8 cellular contexts compared by ENCODE assay signal in the genomic region with DNA sequence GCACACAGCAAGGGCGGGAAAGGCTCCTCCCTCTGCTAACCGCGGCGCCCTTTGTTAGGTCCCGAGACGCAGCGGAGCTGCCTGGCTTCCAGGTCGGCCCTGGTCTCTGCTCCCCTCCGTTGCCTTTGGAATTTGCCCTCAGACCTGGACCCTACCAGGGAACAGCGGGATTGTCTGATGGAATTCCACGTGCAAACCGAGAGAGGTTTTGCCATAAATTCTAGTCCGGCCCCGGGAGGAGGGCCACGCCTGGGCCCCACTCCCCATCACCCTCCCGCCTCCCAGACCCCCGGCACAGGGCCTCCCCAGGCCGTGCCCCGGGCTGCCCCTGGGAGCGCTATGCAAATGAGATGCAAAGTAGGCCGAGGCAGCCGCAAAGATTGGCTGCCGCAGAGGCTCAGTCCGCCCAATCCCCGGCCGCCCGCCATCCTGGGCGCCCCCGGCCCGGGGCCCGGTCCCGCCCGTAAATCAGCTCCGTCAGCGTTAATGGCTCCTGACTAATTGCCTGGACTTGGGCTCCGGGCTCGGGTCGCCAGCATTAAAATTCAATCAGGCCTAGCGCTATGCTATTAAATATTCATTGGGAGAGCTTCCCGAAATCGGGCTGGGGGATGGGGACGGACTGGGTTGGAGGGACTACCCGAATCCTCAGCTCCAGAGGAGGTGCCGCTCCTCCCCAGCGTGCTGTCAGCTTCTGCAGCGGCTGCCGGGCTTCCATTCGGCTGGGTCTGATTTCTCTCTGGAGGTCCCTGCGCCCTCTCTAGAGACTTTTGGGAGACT. TPM values are rescaled to one million over a fixed set of nuclear protein-coding genes. Genes with fewer than 3 reads are reported as not detected.
A peak's percentile ranks its signal among the peaks of the same experiment; 100 is the strongest.
DNase-seq lines count a peak whose midpoint lies in the region; ATAC-seq and TF ChIP-seq lines count a peak whose summit lies in the region.

No MANE protein-coding gene starts in this region.

- no peaks in the 10 kb centered on the region for H3K9me3 Mint-ChIP-seq in nephron

- peak overlapping the region; percentile 73 to 80 (median 75) for H3K4me3 Mint-ChIP-seq in nephron

- peaks cover 34% of the 10 kb centered on the region for H3K27me3 Mint-ChIP-seq in nephron (ENCODE audit: low read depth)

- no peaks in the 10 kb centered on the region for H3K36me3 ChIP-seq in BLaER1
- no peaks in the 10 kb centered on the region for H3K36me3 ChIP-seq in ectodermal cell (ENCODE audit: control insufficient read depth, insufficient read depth, low read length)
- H3K36me3 ChIP-seq in aorta (ENCODE audit: control insufficient read depth in 1 of 2, insufficient read depth in 2 of 2, low read length in 1 of 2), result no peaks in the 10 kb centered on the region

- intact Hi-C loops in aorta (cut with DNase I), result no loop called here

- DNase-seq in NCI-H510A treated with DMSO at 0.1 percent for 48 hours (lab: John Stamatoyannopoulos, UW) (peak; percentile 55), aorta (peak; percentile 46 to 77), T1000 (lab: John Stamatoyannopoulos, UW) (no peak), NOMO-1 treated with dmso at 0.1 percent for 144 hours (lab: John Stamatoyannopoulos, UW; ENCODE audit: unreplicated experiment) (no peak)

- WGBS in ectodermal cell, 2 experiments, result 0 to 1% methylated on average over 49 of the region's 49 CpGs
- 5% methylated on average over 49 of the region's 49 CpGs for WGBS in aorta, 2 donors

- H3K4me1 ChIP-seq in BLaER1 (peaks cover 44% of the 10 kb centered on the region), ectodermal cell (ENCODE audit: control insufficient read depth, insufficient read depth, low read length) (peaks cover 40% of the 10 kb centered on the region), aorta (ENCODE audit: control insufficient read depth in 1 of 2, insufficient read depth in 2 of 2, low read length in 2 of 2) (no peaks in the 10 kb centered on the region)

- no peaks in the 10 kb centered on the region for H4K20me1 ChIP-seq in BLaER1

- H3K36me3 Mint-ChIP-seq in nephron (ENCODE audit: low read depth), result no peaks in the 10 kb centered on the region

- H3K9ac ChIP-seq in BLaER1, result no peak overlapping the region

- H3K4me1 Mint-ChIP-seq in nephron, result peaks cover 49% of the 10 kb centered on the region

- H3K9me3 ChIP-seq in BLaER1 (no peaks in the 10 kb centered on the region), ectodermal cell (ENCODE audit: control insufficient read depth, low read length) (no peaks in the 10 kb centered on the region), aorta (ENCODE audit: control insufficient read depth, low read length) (no peaks in the 10 kb centered on the region)

- H3K27ac ChIP-seq in BLaER1 (peak overlapping the region; percentile 41; the same call in 1 of the 2 replicates), ectodermal cell (ENCODE audit: insufficient read depth, low read depth, low read length, poor library complexity, severe bottlenecking) (peak overlapping the region; percentile 91), aorta (ENCODE audit: low read depth in 1 of 2, low read length in 2 of 2) (no peak overlapping the region)

- H3K27ac Mint-ChIP-seq in nephron, result peak overlapping the region; percentile 70 to 90 (median 90)

- ATAC-seq in aorta (ENCODE audit: low FRiP score), result peak; percentile 37
- no peak for ATAC-seq in HG03439 (IDR thresholded peaks at IDR 0.05; ENCODE audit: unreplicated experiment)

- TF ChIP-seq CTCF in nephron (IDR thresholded peaks at IDR 0.05; ENCODE audit: unreplicated experiment in 3 of 3), result no peak

- H3K4me2 ChIP-seq in BLaER1, result peak overlapping the region; percentile 99

- H3K27me3 ChIP-seq in BLaER1 (peaks cover 36% of the 10 kb centered on the region), ectodermal cell (ENCODE audit: control insufficient read depth, insufficient read depth, low read length, poor library complexity, severe bottlenecking) (peaks cover 12% of the 10 kb centered on the region), aorta (ENCODE audit: control insufficient read depth in 1 of 2, insufficient read depth in 2 of 2, low read length in 1 of 2) (no peaks in the 10 kb centered on the region)

- peak overlapping the region; percentile 60 for H3K4me3 ChIP-seq in BLaER1
- H3K4me3 ChIP-seq in ectodermal cell (ENCODE audit: insufficient read depth, low read depth, low read length), result peak overlapping the region; percentile 32
- H3K4me3 ChIP-seq in aorta (ENCODE audit: low read length in 2 of 2), result peak overlapping the region in 1 of 2 donors; percentile 31

RNA-seq across cellular contexts. Expression of a gene that starts 15.6 kb away (rescaled TPM):
- 46.8 TPM for polyA plus RNA-seq in ectodermal cell (2013, experiment 1 of 4)
- 50.3 TPM for polyA plus RNA-seq in ectodermal cell (2013, experiment 2 of 4)
- polyA plus RNA-seq in ectodermal cell (2013, experiment 3 of 4), result 41.4 TPM
- 43.2 TPM for polyA plus RNA-seq in ectodermal cell (2013, experiment 4 of 4)
- 1 to 10 TPM; 1.0 to 2.1 TPM for total RNA-seq in aorta
- under 1 TPM in 1 of 2 donors, not detected in 1; 0.08 TPM for polyA plus RNA-seq in aorta

RNA-seq across cellular contexts. Expression of a gene that starts 23.8 kb away (rescaled TPM):
- 0.17 TPM for polyA plus RNA-seq in ectodermal cell (2013, experiment 1 of 4)
- 0.30 TPM for polyA plus RNA-seq in ectodermal cell (2013, experiment 2 of 4)
- polyA plus RNA-seq in ectodermal cell (2013, experiment 3 of 4), result 0.64 TPM
- polyA plus RNA-seq in ectodermal cell (2013, experiment 4 of 4), result 0.36 TPM
- total RNA-seq in aorta, result under 1 TPM in 1 of 2 donors, not detected in 1; 0.54 TPM
- polyA plus RNA-seq in aorta, result not detected

RNA-seq across cellular contexts. Expression of a gene that starts 43.2 kb away (rescaled TPM):
- polyA plus RNA-seq in ectodermal cell (2013, experiment 1 of 4), result 0.87 TPM
- 0.28 TPM for polyA plus RNA-seq in ectodermal cell (2013, experiment 2 of 4)
- 0.59 TPM for polyA plus RNA-seq in ectodermal cell (2013, experiment 3 of 4)
- polyA plus RNA-seq in ectodermal cell (2013, experiment 4 of 4), result 0.61 TPM
- 10 to 100 TPM; 53.6 to 96.9 TPM for total RNA-seq in aorta
- 10 to 100 TPM in 1 of 2 donors, 1 to 10 TPM in 1; 3.4 to 13.5 TPM for polyA plus RNA-seq in aorta

Comparison
In these comparisons a context has a peak if more than half of its experiments do, and no peak if none do; other contexts are left out.
1. H3K27ac ChIP-seq: peak in BLaER1 (single experiment) and ectodermal cell (single experiment); none in aorta (0 of 2).
2. DNase-seq: peak in NCI-H510A treated with DMSO at 0.1 percent for 48 hours (single experiment) and aorta (2 of 2); none in T1000 (single experiment) and NOMO-1 treated with dmso at 0.1 percent for 144 hours (single experiment).